Comparison of ENCODE assay signal across 8 cellular contexts in the genomic region with DNA sequence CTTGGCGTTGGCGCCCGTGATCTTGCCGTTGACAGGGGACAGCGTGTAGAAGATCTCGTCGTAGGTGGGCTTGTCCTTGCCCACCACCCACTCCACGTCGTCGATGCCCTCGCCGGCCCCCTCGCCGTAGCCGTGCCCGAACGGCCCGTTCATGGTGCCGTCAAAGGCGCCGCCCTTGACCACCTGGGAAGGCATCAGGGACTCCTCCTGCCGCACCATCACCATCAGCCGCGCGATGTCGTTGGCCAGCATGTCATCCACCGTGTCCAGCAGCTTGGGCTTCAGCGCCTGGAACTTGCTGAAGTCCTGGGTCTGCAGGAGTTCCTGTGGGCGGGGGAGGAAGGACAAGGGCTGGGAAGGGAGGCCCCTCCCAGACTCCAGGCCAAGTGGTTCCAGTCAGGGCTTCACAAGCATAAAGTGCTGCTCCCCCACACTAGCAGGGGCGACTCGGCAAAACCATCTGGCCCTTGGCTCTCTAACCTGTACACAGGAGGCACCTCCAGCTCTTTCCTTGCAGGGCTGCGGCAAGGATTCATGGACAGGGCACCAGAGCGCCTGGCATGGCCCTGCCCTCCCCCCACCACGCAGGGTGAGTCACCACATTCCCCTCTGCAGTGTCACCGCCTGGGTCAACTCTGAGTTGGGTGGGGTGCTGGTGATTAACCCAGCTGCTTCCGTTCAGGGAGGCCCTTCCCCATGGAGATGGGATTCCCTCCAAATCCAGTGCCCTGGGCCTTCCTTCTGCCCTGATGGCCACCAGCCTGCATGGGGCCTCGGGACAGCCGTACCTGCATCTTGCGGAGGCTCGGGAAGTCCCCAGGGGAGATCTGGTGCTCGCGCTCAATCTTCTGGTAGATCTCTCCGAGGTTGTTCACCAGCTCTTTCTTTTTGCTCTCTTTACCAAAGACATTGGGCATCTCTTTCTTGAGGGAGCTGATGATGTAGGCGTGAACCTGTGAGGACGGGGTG. TPM values are rescaled to one million over a fixed set of nuclear protein-coding genes. Genes with fewer than 3 reads are reported as not detected.
DNase-seq lines count a peak whose midpoint lies in the region; ATAC-seq and TF ChIP-seq lines count a peak whose summit lies in the region.

No MANE protein-coding gene starts in this region.

- H3K9me3 Mint-ChIP-seq in CD14-positive monocyte, result peaks cover 0 to 2% (median 0%) of the 10 kb centered on the region in 7 donors
- no peaks in the 10 kb centered on the region for H3K9me3 Mint-ChIP-seq in activated naive CD4-positive, alpha-beta T cell treated with anti-CD3 and anti-CD28 coated beads for 36 hours

- DNase-seq in CD14-positive monocyte (ENCODE audit: low spot score) (peak; percentile 93), LHCN-M2 (ENCODE audit: low read depth) (peak; percentile 97), pulmonary artery endothelial cell (ENCODE audit: low read depth, low spot score) (peak; percentile 75), GM13976 (ENCODE audit: low spot score) (no peak), NCI-H510A (lab: John Stamatoyannopoulos, UW) (no peak)
- DNase-seq in activated naive CD4-positive, alpha-beta T cell treated with anti-CD3 and anti-CD28 coated beads for 36 hours, result peak; percentile 67

- no peak for TF ChIP-seq POLR2A in gastroesophageal sphincter (IDR thresholded peaks at IDR 0.05)

- no peak for TF ChIP-seq CTCF in CD14-positive monocyte (IDR thresholded peaks at IDR 0.05)
- no peak for TF ChIP-seq CTCF in gastroesophageal sphincter (IDR thresholded peaks at IDR 0.05)
- TF ChIP-seq CTCF in GM13976 (IDR thresholded peaks at IDR 0.05; ENCODE audit: borderline replicate concordance, control extremely low read depth, extremely low read depth, insufficient read depth, missing control alignments), result no peak

- CTCF ChIA-PET in activated naive CD4-positive, alpha-beta T cell treated with anti-CD3 and anti-CD28 coated beads for 36 hours (lab: Charles Lee), result interaction anchor here (14.4 to 32.9 kb wide), 3 partner anchors 5 to 32 kb away, joined by 288 to 992 read pairs (median 288); a partner anchor contains a TSS

- in situ Hi-C loops in GM13976 (cut with MboI; ENCODE audit: low sequenced_read_pairs, unreplicated experiment), result no loop called here

- no peaks in the 10 kb centered on the region for H3K27me3 ChIP-seq in gastroesophageal sphincter

- peaks cover 0 to 54% of the 10 kb centered on the region in 2 donors for H3K36me3 ChIP-seq in gastroesophageal sphincter

- 40 to 59% methylated on average over 1 to 15 of the region's 45 CpGs for WGBS in gastroesophageal sphincter (ENCODE audit: low coverage in 1 of 2), 2 donors

- peak; percentile 88 for ATAC-seq in gastroesophageal sphincter
- ATAC-seq in GM21447 (IDR thresholded peaks at IDR 0.05; ENCODE audit: unreplicated experiment), result no peak

- peaks cover 3 to 10% (median 3%) of the 10 kb centered on the region in 3 donors for H3K27me3 Mint-ChIP-seq in CD14-positive monocyte (ENCODE audit: low read depth in 3 of 3)
- H3K27me3 Mint-ChIP-seq in activated naive CD4-positive, alpha-beta T cell treated with anti-CD3 and anti-CD28 coated beads for 36 hours (ENCODE audit: low read depth), result no peaks in the 10 kb centered on the region

- no peak overlapping the region for H3K4me3 ChIP-seq in gastroesophageal sphincter

- no peak for TF ChIP-seq EP300 in gastroesophageal sphincter (IDR thresholded peaks at IDR 0.05)

- peaks cover 70 to 76% of the 10 kb centered on the region in 2 donors for H3K36me3 Mint-ChIP-seq in CD14-positive monocyte
- peaks cover 60% of the 10 kb centered on the region for H3K36me3 Mint-ChIP-seq in activated naive CD4-positive, alpha-beta T cell treated with anti-CD3 and anti-CD28 coated beads for 36 hours (ENCODE audit: low read depth)

- H3K4me1 Mint-ChIP-seq in CD14-positive monocyte, result peaks cover 88% of the 10 kb centered on the region
- peaks cover 94% of the 10 kb centered on the region for H3K4me1 Mint-ChIP-seq in activated naive CD4-positive, alpha-beta T cell treated with anti-CD3 and anti-CD28 coated beads for 36 hours (ENCODE audit: low read depth)

- H3K27ac ChIP-seq in gastroesophageal sphincter, result peak overlapping the region; percentile 85 to 97 (median 94)

- no peaks in the 10 kb centered on the region for H3K9me3 ChIP-seq in gastroesophageal sphincter

- peak overlapping the region; percentile 83 to 97 (median 90) for H3K27ac Mint-ChIP-seq in CD14-positive monocyte
- peak overlapping the region; percentile 89 for H3K27ac Mint-ChIP-seq in activated naive CD4-positive, alpha-beta T cell treated with anti-CD3 and anti-CD28 coated beads for 36 hours

- intact Hi-C loops in CD14-positive monocyte (cut with micrococcal nuclease), result loop anchor here in 1 of 2 donors (2.0 kb wide), 1 partner anchor 34 kb away; no protein-coding TSS in a partner anchor
- intact Hi-C loops in activated naive CD4-positive, alpha-beta T cell treated with anti-CD3 and anti-CD28 coated beads for 36 hours (cut with micrococcal nuclease), result loop anchor here (5.0 kb wide), 3 partner anchors 108 to 717 kb away; a partner anchor contains a TSS

- peaks cover 15 to 99% (median 67%) of the 10 kb centered on the region in 3 donors for H3K4me1 ChIP-seq in gastroesophageal sphincter

- H3K4me3 Mint-ChIP-seq in CD14-positive monocyte, result peak overlapping the region; percentile 58 to 73
- H3K4me3 Mint-ChIP-seq in activated naive CD4-positive, alpha-beta T cell treated with anti-CD3 and anti-CD28 coated beads for 36 hours, result no peak overlapping the region

RNA-seq across cellular contexts. Expression of a gene that starts 10.4 kb away (rescaled TPM):
- not detected for polyA plus RNA-seq in CD14-positive monocyte
- total RNA-seq in LHCN-M2 (2014; rRNA removed) (0.11 TPM in 1 of 2 replicates, not detected in the other), gastroesophageal sphincter (under 1 TPM; 0.08 to 0.94 (median 0.22) TPM), pulmonary artery endothelial cell (0.20 and 0.25 TPM in 2 replicates)
- polyA plus RNA-seq in LHCN-M2 (2012), result 0.06 TPM
- under 1 TPM; 0.32 to 0.41 TPM for total RNA-seq in activated naive CD4-positive, alpha-beta T cell treated with anti-CD3 and anti-CD28 coated beads for 36 hours

RNA-seq across cellular contexts. Expression of a gene that starts 23.6 kb away (rescaled TPM):
- 10 to 100 TPM; 30.3 to 48.4 TPM for polyA plus RNA-seq in CD14-positive monocyte
- 73.5 and 84.6 TPM in 2 replicates for total RNA-seq in LHCN-M2 (2014; rRNA removed)
- polyA plus RNA-seq in LHCN-M2 (2012), result 114 TPM
- total RNA-seq in activated naive CD4-positive, alpha-beta T cell treated with anti-CD3 and anti-CD28 coated beads for 36 hours, result 100 to 1,000 TPM; 124 to 132 TPM
- total RNA-seq in gastroesophageal sphincter, result 100 to 1,000 TPM in 2 of 4 donors, 10 to 100 TPM in 2; 92.1 to 188 (median 101) TPM
- 110 and 122 TPM in 2 replicates for total RNA-seq in pulmonary artery endothelial cell

RNA-seq across cellular contexts. Expression of a gene that starts 44.5 kb away (rescaled TPM):
- polyA plus RNA-seq in CD14-positive monocyte, result 10 to 100 TPM in 1 of 2 donors, 1 to 10 TPM in 1; 9.4 to 10.0 TPM
- total RNA-seq in LHCN-M2 (2014; rRNA removed) (19.8 and 25.3 TPM in 2 replicates), gastroesophageal sphincter (10 to 100 TPM in 2 of 4 donors, 1 to 10 TPM in 2; 7.1 to 20.9 (median 11.6) TPM), pulmonary artery endothelial cell (17.0 and 26.2 TPM in 2 replicates)
- polyA plus RNA-seq in LHCN-M2 (2012), result 19.2 TPM
- total RNA-seq in activated naive CD4-positive, alpha-beta T cell treated with anti-CD3 and anti-CD28 coated beads for 36 hours, result 10 to 100 TPM; 23.9 TPM

RNA-seq across cellular contexts. Expression of a gene that starts 51.8 kb away (rescaled TPM):
- 10 to 100 TPM in 1 of 2 donors, 1 to 10 TPM in 1; 9.9 to 12.6 TPM for polyA plus RNA-seq in CD14-positive monocyte
- 10.8 and 11.3 TPM in 2 replicates for total RNA-seq in LHCN-M2 (2014; rRNA removed)
- 7.6 TPM for polyA plus RNA-seq in LHCN-M2 (2012)
- 10 to 100 TPM; 69.5 to 73.9 TPM for total RNA-seq in activated naive CD4-positive, alpha-beta T cell treated with anti-CD3 and anti-CD28 coated beads for 36 hours
- total RNA-seq in gastroesophageal sphincter, result 10 to 100 TPM; 17.6 to 24.0 (median 19.6) TPM
- 34.3 and 34.8 TPM in 2 replicates for total RNA-seq in pulmonary artery endothelial cell

Comparison
In these comparisons a context has a peak if more than half of its experiments do, and no peak if none do; other contexts are left out.
1. DNase-seq: peak in CD14-positive monocyte (single experiment), LHCN-M2 (single experiment), activated naive CD4-positive, alpha-beta T cell treated with anti-CD3 and anti-CD28 coated beads for 36 hours (single experiment) and pulmonary artery endothelial cell (single experiment); none in GM13976 (single experiment) and NCI-H510A (single experiment).